In the genomic region with DNA sequence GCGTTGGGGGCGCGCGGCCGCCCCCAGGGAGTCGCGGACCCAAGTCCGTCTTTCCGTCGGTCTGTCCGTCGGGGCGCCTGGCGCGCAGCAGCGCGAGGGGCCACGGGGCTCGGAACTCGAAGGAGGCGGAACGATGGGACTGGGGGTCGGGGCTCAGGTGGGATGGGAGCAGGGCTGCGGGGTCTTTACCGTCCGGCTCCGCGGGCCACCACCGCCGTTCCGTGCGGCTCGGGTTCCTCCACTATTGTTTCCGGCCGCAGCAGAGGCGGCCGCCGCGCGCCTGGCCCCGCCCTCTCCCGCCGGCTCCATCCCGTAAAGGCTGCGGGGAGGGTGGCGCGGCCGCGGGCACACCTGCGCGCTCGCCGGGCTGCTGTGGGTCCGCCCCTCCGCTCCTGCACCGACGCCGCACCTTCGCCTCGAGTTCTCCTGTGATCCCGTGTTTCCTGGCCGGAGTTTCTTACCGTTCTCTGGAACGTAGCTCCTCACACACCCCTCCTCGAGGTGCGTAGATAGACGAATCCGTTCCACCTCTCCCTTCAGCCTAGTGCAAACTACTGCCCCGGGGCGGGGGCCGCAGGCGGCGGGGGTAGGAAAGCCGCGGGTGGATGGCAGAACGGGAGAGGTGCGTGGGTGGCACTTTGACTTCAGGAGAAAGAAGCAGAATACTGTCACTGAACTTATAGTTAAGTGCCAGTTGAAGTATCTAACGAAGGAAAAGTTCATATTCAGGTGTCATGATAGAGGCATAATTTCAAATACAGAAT, we compare ENCODE assay signal across 1 cellular context.
TF ChIP-seq lines count a peak whose summit lies in the region.

A gene (minus strand): TSS at position 243 of the 764 bp plus-strand sequence. CDS start 1,038 bp downstream, outside the sequence.

TF ChIP-seq in HepG2, 621 proteins besides CTCF, POLR2A, EP300 and RAD21 (continued from another document and continues in another):
- TF ChIP-seq, protein P1, sequence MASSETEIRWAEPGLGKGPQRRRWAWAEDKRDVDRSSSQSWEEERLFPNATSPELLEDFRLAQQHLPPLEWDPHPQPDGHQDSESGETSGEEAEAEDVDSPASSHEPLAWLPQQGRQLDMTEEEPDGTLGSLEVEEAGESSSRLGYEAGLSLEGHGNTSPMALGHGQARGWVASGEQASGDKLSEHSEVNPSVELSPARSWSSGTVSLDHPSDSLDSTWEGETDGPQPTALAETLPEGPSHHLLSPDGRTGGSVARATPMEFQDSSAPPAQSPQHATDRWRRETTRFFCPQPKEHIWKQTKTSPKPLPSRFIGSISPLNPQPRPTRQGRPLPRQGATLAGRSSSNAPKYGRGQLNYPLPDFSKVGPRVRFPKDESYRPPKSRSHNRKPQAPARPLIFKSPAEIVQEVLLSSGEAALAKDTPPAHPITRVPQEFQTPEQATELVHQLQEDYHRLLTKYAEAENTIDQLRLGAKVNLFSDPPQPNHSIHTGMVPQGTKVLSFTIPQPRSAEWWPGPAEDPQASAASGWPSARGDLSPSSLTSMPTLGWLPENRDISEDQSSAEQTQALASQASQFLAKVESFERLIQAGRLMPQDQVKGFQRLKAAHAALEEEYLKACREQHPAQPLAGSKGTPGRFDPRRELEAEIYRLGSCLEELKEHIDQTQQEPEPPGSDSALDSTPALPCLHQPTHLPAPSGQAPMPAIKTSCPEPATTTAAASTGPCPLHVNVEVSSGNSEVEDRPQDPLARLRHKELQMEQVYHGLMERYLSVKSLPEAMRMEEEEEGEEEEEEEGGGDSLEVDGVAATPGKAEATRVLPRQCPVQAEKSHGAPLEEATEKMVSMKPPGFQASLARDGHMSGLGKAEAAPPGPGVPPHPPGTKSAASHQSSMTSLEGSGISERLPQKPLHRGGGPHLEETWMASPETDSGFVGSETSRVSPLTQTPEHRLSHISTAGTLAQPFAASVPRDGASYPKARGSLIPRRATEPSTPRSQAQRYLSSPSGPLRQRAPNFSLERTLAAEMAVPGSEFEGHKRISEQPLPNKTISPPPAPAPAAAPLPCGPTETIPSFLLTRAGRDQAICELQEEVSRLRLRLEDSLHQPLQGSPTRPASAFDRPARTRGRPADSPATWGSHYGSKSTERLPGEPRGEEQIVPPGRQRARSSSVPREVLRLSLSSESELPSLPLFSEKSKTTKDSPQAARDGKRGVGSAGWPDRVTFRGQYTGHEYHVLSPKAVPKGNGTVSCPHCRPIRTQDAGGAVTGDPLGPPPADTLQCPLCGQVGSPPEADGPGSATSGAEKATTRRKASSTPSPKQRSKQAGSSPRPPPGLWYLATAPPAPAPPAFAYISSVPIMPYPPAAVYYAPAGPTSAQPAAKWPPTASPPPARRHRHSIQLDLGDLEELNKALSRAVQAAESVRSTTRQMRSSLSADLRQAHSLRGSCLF (CRISPR knock-in tag; IDR thresholded peaks at IDR 0.05; ENCODE audit: borderline replicate concordance): no peak
- TF ChIP-seq, protein P2, sequence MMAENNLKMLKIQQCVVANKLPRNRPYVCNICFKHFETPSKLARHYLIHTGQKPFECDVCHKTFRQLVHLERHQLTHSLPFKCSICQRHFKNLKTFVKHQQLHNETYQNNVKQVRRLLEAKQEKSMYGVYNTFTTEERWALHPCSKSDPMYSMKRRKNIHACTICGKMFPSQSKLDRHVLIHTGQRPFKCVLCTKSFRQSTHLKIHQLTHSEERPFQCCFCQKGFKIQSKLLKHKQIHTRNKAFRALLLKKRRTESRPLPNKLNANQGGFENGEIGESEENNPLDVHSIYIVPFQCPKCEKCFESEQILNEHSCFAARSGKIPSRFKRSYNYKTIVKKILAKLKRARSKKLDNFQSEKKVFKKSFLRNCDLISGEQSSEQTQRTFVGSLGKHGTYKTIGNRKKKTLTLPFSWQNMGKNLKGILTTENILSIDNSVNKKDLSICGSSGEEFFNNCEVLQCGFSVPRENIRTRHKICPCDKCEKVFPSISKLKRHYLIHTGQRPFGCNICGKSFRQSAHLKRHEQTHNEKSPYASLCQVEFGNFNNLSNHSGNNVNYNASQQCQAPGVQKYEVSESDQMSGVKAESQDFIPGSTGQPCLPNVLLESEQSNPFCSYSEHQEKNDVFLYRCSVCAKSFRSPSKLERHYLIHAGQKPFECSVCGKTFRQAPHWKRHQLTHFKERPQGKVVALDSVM (CRISPR knock-in tag; IDR thresholded peaks at IDR 0.05): peak; percentile 52
- TF ChIP-seq, protein P3, sequence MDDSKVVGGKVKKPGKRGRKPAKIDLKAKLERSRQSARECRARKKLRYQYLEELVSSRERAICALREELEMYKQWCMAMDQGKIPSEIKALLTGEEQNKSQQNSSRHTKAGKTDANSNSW (CRISPR knock-in tag; IDR thresholded peaks at IDR 0.05; ENCODE audit: borderline replicate concordance): no peak; the same call in 1 of the 2 replicates
- TF ChIP-seq ZBTB8A (CRISPR knock-in tag; IDR thresholded peaks at IDR 0.05; ENCODE audit: borderline replicate concordance, low read depth) (no peak), ZSCAN25 (CRISPR knock-in tag; IDR thresholded peaks at IDR 0.05) (no peak), FOXC1 (CRISPR knock-in tag; IDR thresholded peaks at IDR 0.05; ENCODE audit: borderline replicate concordance) (peak; percentile 51; the same call in 1 of the 2 replicates), LCORL (IDR thresholded peaks at IDR 0.05) (no peak), LCORL (CRISPR knock-in tag; IDR thresholded peaks at IDR 0.05) (no peak; the same call in 1 of the 2 replicates), PAX8 (CRISPR knock-in tag; IDR thresholded peaks at IDR 0.05; ENCODE audit: borderline replicate concordance) (no peak), BCL6 (CRISPR knock-in tag; IDR thresholded peaks at IDR 0.05) (no peak), PHF20 (CRISPR knock-in tag; IDR thresholded peaks at IDR 0.05) (peak; percentile 68), MED13 (CRISPR knock-in tag; IDR thresholded peaks at IDR 0.05) (no peak), SIX1 (CRISPR knock-in tag; IDR thresholded peaks at IDR 0.05; ENCODE audit: borderline replicate concordance) (no peak), SETDB1 (CRISPR knock-in tag; IDR thresholded peaks at IDR 0.05; ENCODE audit: borderline replicate concordance) (no peak), ZNF552 (CRISPR knock-in tag; IDR thresholded peaks at IDR 0.05; ENCODE audit: borderline replicate concordance) (no peak), HIVEP1 (CRISPR knock-in tag; IDR thresholded peaks at IDR 0.05) (no peak), KDM5B (CRISPR knock-in tag; IDR thresholded peaks at IDR 0.05; ENCODE audit: borderline replicate concordance) (peak; percentile 39; the same call in 1 of the 2 replicates), EEA1 (CRISPR knock-in tag; IDR thresholded peaks at IDR 0.05; ENCODE audit: borderline replicate concordance) (peak; percentile 52; the same call in 1 of the 2 replicates), CBX1 (IDR thresholded peaks at IDR 0.05; ENCODE audit: low read depth) (peak; percentile 15), ZNF616 (CRISPR knock-in tag; IDR thresholded peaks at IDR 0.05; ENCODE audit: low read depth) (no peak), ZNF747 (CRISPR knock-in tag; IDR thresholded peaks at IDR 0.05; ENCODE audit: borderline replicate concordance) (no peak), KDM1A (CRISPR knock-in tag; IDR thresholded peaks at IDR 0.05) (no peak), CEBPG (CRISPR knock-in tag; IDR thresholded peaks at IDR 0.05) (no peak), PHB2 (IDR thresholded peaks at IDR 0.05; ENCODE audit: partially characterized antibody) (no peak), ZNF547 (CRISPR knock-in tag; IDR thresholded peaks at IDR 0.05) (no peak), PPARG (CRISPR knock-in tag; conservative IDR thresholded peaks at IDR 0.05) (no peak), BHLHE40 (IDR thresholded peaks at IDR 0.05; ENCODE audit: low read length) (peak; percentile 96), FOSL1 (CRISPR knock-in tag; IDR thresholded peaks at IDR 0.05; ENCODE audit: borderline replicate concordance) (no peak), CREM (IDR thresholded peaks at IDR 0.05) (no peak), CREM (CRISPR knock-in tag; IDR thresholded peaks at IDR 0.05) (no peak), GATAD1 (CRISPR knock-in tag; IDR thresholded peaks at IDR 0.05) (peak; percentile 66), ZFP41 (CRISPR knock-in tag; IDR thresholded peaks at IDR 0.05; ENCODE audit: borderline replicate concordance) (no peak)
- TF ChIP-seq, protein P4, sequence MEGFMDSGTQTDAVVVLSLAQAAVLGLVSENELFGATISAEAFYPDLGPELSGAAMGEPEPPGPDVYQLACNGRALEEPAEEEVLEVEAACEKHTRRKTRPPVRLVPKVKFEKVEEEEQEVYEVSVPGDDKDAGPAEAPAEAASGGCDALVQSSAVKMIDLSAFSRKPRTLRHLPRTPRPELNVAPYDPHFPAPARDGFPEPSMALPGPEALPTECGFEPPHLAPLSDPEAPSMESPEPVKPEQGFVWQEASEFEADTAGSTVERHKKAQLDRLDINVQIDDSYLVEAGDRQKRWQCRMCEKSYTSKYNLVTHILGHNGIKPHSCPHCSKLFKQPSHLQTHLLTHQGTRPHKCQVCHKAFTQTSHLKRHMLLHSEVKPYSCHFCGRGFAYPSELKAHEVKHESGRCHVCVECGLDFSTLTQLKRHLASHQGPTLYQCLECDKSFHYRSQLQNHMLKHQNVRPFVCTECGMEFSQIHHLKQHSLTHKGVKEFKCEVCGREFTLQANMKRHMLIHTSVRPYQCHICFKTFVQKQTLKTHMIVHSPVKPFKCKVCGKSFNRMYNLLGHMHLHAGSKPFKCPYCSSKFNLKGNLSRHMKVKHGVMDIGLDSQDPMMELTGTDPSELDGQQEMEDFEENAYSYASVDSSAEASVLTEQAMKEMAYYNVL (CRISPR knock-in tag; IDR thresholded peaks at IDR 0.05; ENCODE audit: borderline replicate concordance): no peak; the same call in 1 of the 2 replicates
- TF ChIP-seq, protein P5, sequence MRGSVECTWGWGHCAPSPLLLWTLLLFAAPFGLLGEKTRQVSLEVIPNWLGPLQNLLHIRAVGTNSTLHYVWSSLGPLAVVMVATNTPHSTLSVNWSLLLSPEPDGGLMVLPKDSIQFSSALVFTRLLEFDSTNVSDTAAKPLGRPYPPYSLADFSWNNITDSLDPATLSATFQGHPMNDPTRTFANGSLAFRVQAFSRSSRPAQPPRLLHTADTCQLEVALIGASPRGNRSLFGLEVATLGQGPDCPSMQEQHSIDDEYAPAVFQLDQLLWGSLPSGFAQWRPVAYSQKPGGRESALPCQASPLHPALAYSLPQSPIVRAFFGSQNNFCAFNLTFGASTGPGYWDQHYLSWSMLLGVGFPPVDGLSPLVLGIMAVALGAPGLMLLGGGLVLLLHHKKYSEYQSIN (CRISPR knock-in tag; IDR thresholded peaks at IDR 0.05; ENCODE audit: borderline replicate concordance): no peak
- TF ChIP-seq, protein P6, sequence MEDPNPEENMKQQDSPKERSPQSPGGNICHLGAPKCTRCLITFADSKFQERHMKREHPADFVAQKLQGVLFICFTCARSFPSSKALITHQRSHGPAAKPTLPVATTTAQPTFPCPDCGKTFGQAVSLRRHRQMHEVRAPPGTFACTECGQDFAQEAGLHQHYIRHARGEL (CRISPR knock-in tag; IDR thresholded peaks at IDR 0.05): no peak
- TF ChIP-seq, protein P7, sequence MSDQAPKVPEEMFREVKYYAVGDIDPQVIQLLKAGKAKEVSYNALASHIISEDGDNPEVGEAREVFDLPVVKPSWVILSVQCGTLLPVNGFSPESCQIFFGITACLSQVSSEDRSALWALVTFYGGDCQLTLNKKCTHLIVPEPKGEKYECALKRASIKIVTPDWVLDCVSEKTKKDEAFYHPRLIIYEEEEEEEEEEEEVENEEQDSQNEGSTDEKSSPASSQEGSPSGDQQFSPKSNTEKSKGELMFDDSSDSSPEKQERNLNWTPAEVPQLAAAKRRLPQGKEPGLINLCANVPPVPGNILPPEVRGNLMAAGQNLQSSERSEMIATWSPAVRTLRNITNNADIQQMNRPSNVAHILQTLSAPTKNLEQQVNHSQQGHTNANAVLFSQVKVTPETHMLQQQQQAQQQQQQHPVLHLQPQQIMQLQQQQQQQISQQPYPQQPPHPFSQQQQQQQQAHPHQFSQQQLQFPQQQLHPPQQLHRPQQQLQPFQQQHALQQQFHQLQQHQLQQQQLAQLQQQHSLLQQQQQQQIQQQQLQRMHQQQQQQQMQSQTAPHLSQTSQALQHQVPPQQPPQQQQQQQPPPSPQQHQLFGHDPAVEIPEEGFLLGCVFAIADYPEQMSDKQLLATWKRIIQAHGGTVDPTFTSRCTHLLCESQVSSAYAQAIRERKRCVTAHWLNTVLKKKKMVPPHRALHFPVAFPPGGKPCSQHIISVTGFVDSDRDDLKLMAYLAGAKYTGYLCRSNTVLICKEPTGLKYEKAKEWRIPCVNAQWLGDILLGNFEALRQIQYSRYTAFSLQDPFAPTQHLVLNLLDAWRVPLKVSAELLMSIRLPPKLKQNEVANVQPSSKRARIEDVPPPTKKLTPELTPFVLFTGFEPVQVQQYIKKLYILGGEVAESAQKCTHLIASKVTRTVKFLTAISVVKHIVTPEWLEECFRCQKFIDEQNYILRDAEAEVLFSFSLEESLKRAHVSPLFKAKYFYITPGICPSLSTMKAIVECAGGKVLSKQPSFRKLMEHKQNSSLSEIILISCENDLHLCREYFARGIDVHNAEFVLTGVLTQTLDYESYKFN (CRISPR knock-in tag; conservative IDR thresholded peaks at IDR 0.05): peak; percentile 35; the same call in 1 of the 2 replicates
- TF ChIP-seq, protein P8, sequence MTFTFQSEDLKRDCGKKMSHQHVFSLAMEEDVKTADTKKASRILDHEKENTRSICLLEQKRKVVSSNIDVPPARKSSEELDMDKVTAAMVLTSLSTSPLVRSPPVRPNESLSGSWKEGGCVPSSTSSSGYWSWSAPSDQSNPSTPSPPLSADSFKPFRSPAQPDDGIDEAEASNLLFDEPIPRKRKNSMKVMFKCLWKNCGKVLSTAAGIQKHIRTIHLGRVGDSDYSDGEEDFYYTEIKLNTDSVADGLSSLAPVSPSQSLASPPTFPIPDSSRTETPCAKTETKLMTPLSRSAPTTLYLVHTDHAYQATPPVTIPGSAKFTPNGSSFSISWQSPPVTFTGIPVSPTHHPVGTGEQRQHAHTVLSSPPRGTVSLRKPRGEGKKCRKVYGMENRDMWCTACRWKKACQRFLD (CRISPR knock-in tag; IDR thresholded peaks at IDR 0.05; ENCODE audit: borderline replicate concordance): no peak
- TF ChIP-seq, protein P9, sequence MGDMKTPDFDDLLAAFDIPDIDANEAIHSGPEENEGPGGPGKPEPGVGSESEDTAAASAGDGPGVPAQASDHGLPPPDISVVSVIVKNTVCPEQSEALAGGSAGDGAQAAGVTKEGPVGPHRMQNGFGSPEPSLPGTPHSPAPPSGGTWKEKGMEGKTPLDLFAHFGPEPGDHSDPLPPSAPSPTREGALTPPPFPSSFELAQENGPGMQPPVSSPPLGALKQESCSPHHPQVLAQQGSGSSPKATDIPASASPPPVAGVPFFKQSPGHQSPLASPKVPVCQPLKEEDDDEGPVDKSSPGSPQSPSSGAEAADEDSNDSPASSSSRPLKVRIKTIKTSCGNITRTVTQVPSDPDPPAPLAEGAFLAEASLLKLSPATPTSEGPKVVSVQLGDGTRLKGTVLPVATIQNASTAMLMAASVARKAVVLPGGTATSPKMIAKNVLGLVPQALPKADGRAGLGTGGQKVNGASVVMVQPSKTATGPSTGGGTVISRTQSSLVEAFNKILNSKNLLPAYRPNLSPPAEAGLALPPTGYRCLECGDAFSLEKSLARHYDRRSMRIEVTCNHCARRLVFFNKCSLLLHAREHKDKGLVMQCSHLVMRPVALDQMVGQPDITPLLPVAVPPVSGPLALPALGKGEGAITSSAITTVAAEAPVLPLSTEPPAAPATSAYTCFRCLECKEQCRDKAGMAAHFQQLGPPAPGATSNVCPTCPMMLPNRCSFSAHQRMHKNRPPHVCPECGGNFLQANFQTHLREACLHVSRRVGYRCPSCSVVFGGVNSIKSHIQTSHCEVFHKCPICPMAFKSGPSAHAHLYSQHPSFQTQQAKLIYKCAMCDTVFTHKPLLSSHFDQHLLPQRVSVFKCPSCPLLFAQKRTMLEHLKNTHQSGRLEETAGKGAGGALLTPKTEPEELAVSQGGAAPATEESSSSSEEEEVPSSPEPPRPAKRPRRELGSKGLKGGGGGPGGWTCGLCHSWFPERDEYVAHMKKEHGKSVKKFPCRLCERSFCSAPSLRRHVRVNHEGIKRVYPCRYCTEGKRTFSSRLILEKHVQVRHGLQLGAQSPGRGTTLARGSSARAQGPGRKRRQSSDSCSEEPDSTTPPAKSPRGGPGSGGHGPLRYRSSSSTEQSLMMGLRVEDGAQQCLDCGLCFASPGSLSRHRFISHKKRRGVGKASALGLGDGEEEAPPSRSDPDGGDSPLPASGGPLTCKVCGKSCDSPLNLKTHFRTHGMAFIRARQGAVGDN (CRISPR knock-in tag; IDR thresholded peaks at IDR 0.05): peak; percentile 85
